Comparison of ENCODE assay signal across 9 cellular contexts in the genomic region with DNA sequence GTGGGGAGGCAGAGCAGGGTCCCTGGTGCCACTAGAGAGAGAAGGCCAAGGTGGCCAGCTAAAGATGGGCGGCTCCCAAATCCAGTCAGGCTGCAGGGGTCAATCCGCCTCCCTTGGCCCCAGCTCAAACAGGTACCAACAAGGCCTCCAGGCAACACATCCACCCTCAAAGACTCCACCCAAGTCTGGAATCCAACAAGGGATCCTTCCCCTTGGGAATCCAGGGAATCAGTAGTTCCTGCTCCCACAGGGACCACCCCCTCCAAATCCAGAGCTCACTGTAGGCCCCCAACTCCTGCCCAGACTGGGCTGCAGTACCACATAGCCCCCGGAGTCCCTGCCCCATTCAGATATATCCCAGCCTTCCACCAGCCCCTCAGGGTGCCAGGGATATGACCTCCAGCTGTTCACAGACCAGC. TPM values are rescaled to one million over a fixed set of nuclear protein-coding genes. Genes with fewer than 3 reads are reported as not detected.
DNase-seq lines count a peak whose midpoint lies in the region; ATAC-seq and TF ChIP-seq lines count a peak whose summit lies in the region.
"Had no signal": no experiment of that assay in that cellular context is flagged by ENCODE, and none has a peak within 500 bp of the region (broad histone marks: within the 10 kb centered on the region; RNA-seq: fewer than 3 reads in every experiment).

No MANE protein-coding gene starts in this region.

- peak overlapping the region; percentile 90 for H3K9ac ChIP-seq in SK-N-SH
- peak overlapping the region in 1 of 5 donors; percentile 31 for H3K9ac ChIP-seq in subcutaneous abdominal adipose tissue (ENCODE audit: low read length in 5 of 5)

- H2AFZ ChIP-seq in SK-N-SH (ENCODE audit: low read depth) = no peak overlapping the region

- H3K4me1 ChIP-seq in SK-N-SH (ENCODE audit: control insufficient read depth in 1 of 2, insufficient read depth in 2 of 2, low read depth in 1 of 2, low read length in 1 of 2) (peaks cover 21 to 35% of the 10 kb centered on the region in 2 experiments), adrenal gland (replicated peaks in 1 of 2) (peaks cover 56 to 57% of the 10 kb centered on the region in 2 donors), subcutaneous abdominal adipose tissue (ENCODE audit: control insufficient read depth in 5 of 5, insufficient read depth in 5 of 5, low read length in 5 of 5) (peaks cover 11 to 59% (median 50%) of the 10 kb centered on the region in 5 donors)

- H3K9me3 ChIP-seq in SK-N-SH (no peaks in the 10 kb centered on the region), adrenal gland (replicated peaks in 1 of 3) (no peaks in the 10 kb centered on the region), subcutaneous abdominal adipose tissue (ENCODE audit: control insufficient read depth in 5 of 5, low read length in 5 of 5) (no peaks in the 10 kb centered on the region)

- no peaks in the 10 kb centered on the region for H3K27me3 ChIP-seq in SK-N-SH (ENCODE audit: insufficient read depth)
- H3K27me3 ChIP-seq in adrenal gland = no peaks in the 10 kb centered on the region
- H3K27me3 ChIP-seq in layer of hippocampus (ENCODE audit: control insufficient read depth, insufficient read depth, low read length) = no peaks in the 10 kb centered on the region
- peaks cover 0 to 3% (median 0%) of the 10 kb centered on the region in 5 donors for H3K27me3 ChIP-seq in subcutaneous abdominal adipose tissue (ENCODE audit: control insufficient read depth in 5 of 5, insufficient read depth in 4 of 5, low read length in 5 of 5)

- H3F3A ChIP-seq in SK-N-SH (replicated peaks; ENCODE audit: insufficient read depth) = peaks cover 37% of the 10 kb centered on the region

- peak overlapping the region; percentile 98 for H3K4me2 ChIP-seq in SK-N-SH

- POLR2A ChIA-PET in SK-N-SH (lab: Yijun Ruan, JAX) = interaction anchor here (1.2 kb wide), 1 partner anchor 9 kb away, joined by 5 read pairs; no protein-coding TSS in a partner anchor

- H3K79me2 ChIP-seq in SK-N-SH (ENCODE audit: insufficient read depth) = peaks cover 79% of the 10 kb centered on the region

- H3K9me2 ChIP-seq in SK-N-SH = no peaks in the 10 kb centered on the region

- TF ChIP-seq EP300 in SK-N-SH (IDR thresholded peaks at IDR 0.05; ENCODE audit: borderline replicate concordance in 1 of 2, low read depth in 1 of 2, low read length in 1 of 2) = no peak

- ATAC-seq in SK-N-SH treated with all-trans-retinoic acid at 6 μM for 48 hours (no peak), HG03025 (IDR thresholded peaks at IDR 0.05; ENCODE audit: low FRiP score, unreplicated experiment) (no peak), GM18505 (IDR thresholded peaks at IDR 0.05; ENCODE audit: unreplicated experiment) (no peak)

- TF ChIP-seq CTCF in SK-N-SH (IDR thresholded peaks at IDR 0.05) (no peak), adrenal gland (IDR thresholded peaks at IDR 0.05) (no peak)

- CTCF ChIA-PET in SK-N-SH (lab: Yijun Ruan, JAX) = interaction anchor here (1.0 to 14.8 kb wide), 6 partner anchors 9 to 77 kb away, joined by 3 to 205 read pairs (median 4); partner anchors contain the start of genes PAFAH1B3 and PRR19

- peak overlapping the region; percentile 76 to 89 for H3K4me3 ChIP-seq in SK-N-SH (ENCODE audit: low read depth in 2 of 2, low read length in 1 of 2)
- peak overlapping the region in 1 of 4 donors; percentile 90 for H3K4me3 ChIP-seq in adrenal gland
- peak overlapping the region in 4 of 5 donors; percentile 15 to 82 (median 59) for H3K4me3 ChIP-seq in subcutaneous abdominal adipose tissue (ENCODE audit: low read depth in 1 of 5, low read length in 5 of 5)

- no peak for TF ChIP-seq POLR2A in adrenal gland (IDR thresholded peaks at IDR 0.05)
- TF ChIP-seq POLR2A in GM18505 (IDR thresholded peaks at IDR 0.05; ENCODE audit: borderline replicate concordance, extremely low read depth, insufficient read depth, insufficient read length) = no peak

- H3K27ac ChIP-seq in SK-N-SH (ENCODE audit: low read depth in 2 of 2, low read length in 1 of 2) (peak overlapping the region; percentile 83 to 88), adrenal gland (peak overlapping the region; percentile 60 to 100 (median 99)), layer of hippocampus (ENCODE audit: low read depth, low read length) (peak overlapping the region; percentile 96), subcutaneous abdominal adipose tissue (ENCODE audit: low read depth, low read length) (peak overlapping the region; percentile 44)

- H4K20me1 ChIP-seq in SK-N-SH (ENCODE audit: insufficient read depth) = peaks cover 60% of the 10 kb centered on the region

- TF ChIP-seq RAD21 in SK-N-SH (IDR thresholded peaks at IDR 0.05; ENCODE audit: low read length) = no peak

- 66% methylated on average over 3 of the region's 3 CpGs for WGBS in SK-N-SH (ENCODE audit: low lambda C conversion rate)
- WGBS in adrenal gland, 4 donors = 56 to 76% (median 70%) methylated on average over 3 of the region's 3 CpGs

- intact Hi-C loops in adrenal gland (cut with DNase I) = loop anchor here in 1 of 2 donors (2.0 kb wide), 1 partner anchor 27 kb away; no protein-coding TSS in a partner anchor

- H3K36me3 ChIP-seq in SK-N-SH (replicated peaks in 1 of 2; ENCODE audit: control insufficient read depth in 1 of 2, insufficient read depth in 2 of 2, low read length in 1 of 2) = peaks cover 10 to 20% of the 10 kb centered on the region in 2 experiments
- H3K36me3 ChIP-seq in adrenal gland (replicated peaks in 1 of 2) = peaks cover 0 to 20% of the 10 kb centered on the region in 2 donors
- H3K36me3 ChIP-seq in subcutaneous abdominal adipose tissue (ENCODE audit: control insufficient read depth in 5 of 5, insufficient read depth in 5 of 5, low read length in 5 of 5) = peaks cover 0 to 26% (median 18%) of the 10 kb centered on the region in 5 donors

- no peak for DNase-seq in SK-N-SH
- peak in 1 of 7 donors; percentile 26 for DNase-seq in adrenal gland
- no peak for DNase-seq in cerebellar cortex (ENCODE audit: low spot score)
- DNase-seq: NCI-H345 had no signal

TF ChIP-seq in SK-N-SH, 30 proteins besides CTCF, POLR2A, EP300 and RAD21 (continues in another document):
- no peak for TF ChIP-seq YY1 (IDR thresholded peaks at IDR 0.05; ENCODE audit: low read depth)

TF ChIP-seq in SK-N-SH treated with all-trans-retinoic acid at 6 μM for 48 hours, 23 proteins besides CTCF, POLR2A, EP300 and RAD21 (continues in another document):
- TF ChIP-seq OSR1 (CRISPR knock-in tag; IDR thresholded peaks at IDR 0.05) (no peak), ZFP30 (CRISPR knock-in tag; IDR thresholded peaks at IDR 0.05) (no peak), BACH2 (CRISPR knock-in tag; IDR thresholded peaks at IDR 0.05; ENCODE audit: borderline replicate concordance) (no peak), TSHZ2 (CRISPR knock-in tag; IDR thresholded peaks at IDR 0.05) (no peak), ARNTL (CRISPR knock-in tag; IDR thresholded peaks at IDR 0.05; ENCODE audit: borderline replicate concordance, low read depth) (no peak), ZC3H10 (CRISPR knock-in tag; IDR thresholded peaks at IDR 0.05) (no peak)

RNA-seq across cellular contexts. Expression of gene ERF, which starts 3.3 kb away (rescaled TPM):
- polyA plus RNA-seq in SK-N-SH (2012; rRNA removed) = 89.6 and 94.5 TPM in 2 replicates
- polyA plus RNA-seq in SK-N-SH (2012; cell fraction: cytosol; rRNA removed) = 38.5 and 54.1 TPM in 2 replicates
- polyA plus RNA-seq in SK-N-SH (2012; cell fraction: nucleus; rRNA removed) = 101 and 184 TPM in 2 replicates
- total RNA-seq in adrenal gland = 10 to 100 TPM; 27.0 to 71.2 (median 55.1) TPM
- polyA plus RNA-seq in adrenal gland = 100 to 1,000 TPM in 1 of 3 donors, 10 to 100 TPM in 2; 14.3 to 147 (median 44.1) TPM

RNA-seq across cellular contexts. Expression of gene GSK3A, which starts 9.2 kb away (rescaled TPM):
- 42.1 and 47.2 TPM in 2 replicates for polyA plus RNA-seq in SK-N-SH (2012; rRNA removed)
- 26.1 and 35.6 TPM in 2 replicates for polyA plus RNA-seq in SK-N-SH (2012; cell fraction: cytosol; rRNA removed)
- 27.6 and 44.6 TPM in 2 replicates for polyA plus RNA-seq in SK-N-SH (2012; cell fraction: nucleus; rRNA removed)
- total RNA-seq in adrenal gland = 10 to 100 TPM; 19.5 to 61.9 (median 45.1) TPM
- polyA plus RNA-seq in adrenal gland = 10 to 100 TPM; 51.0 to 94.9 (median 65.5) TPM

RNA-seq across cellular contexts. Expression of gene CIC, which starts 17.5 kb away (rescaled TPM):
- polyA plus RNA-seq in SK-N-SH (2012; rRNA removed) (8.6 and 16.9 TPM in 2 replicates), adrenal gland (100 to 1,000 TPM in 1 of 3 donors, 10 to 100 TPM in 2; 13.3 to 171 (median 61.7) TPM)
- 7.7 and 12.5 TPM in 2 replicates for polyA plus RNA-seq in SK-N-SH (2012; cell fraction: cytosol; rRNA removed)
- 67.2 and 121 TPM in 2 replicates for polyA plus RNA-seq in SK-N-SH (2012; cell fraction: nucleus; rRNA removed)
- total RNA-seq in adrenal gland = 100 to 1,000 TPM in 1 of 8 donors, 10 to 100 TPM in 7; 48.7 to 119 (median 72.7) TPM

RNA-seq across cellular contexts. Expression of gene ZNF526, which starts 31.5 kb away (rescaled TPM):
- polyA plus RNA-seq in SK-N-SH (2012; rRNA removed) (3.5 and 4.0 TPM in 2 replicates), adrenal gland (1 to 10 TPM; 2.0 to 5.1 (median 2.9) TPM)
- 1.7 and 2.6 TPM in 2 replicates for polyA plus RNA-seq in SK-N-SH (2012; cell fraction: cytosol; rRNA removed)
- 3.4 and 4.3 TPM in 2 replicates for polyA plus RNA-seq in SK-N-SH (2012; cell fraction: nucleus; rRNA removed)
- total RNA-seq in adrenal gland = 10 to 100 TPM in 2 of 8 donors, 1 to 10 TPM in 6; 4.2 to 12.5 (median 9.0) TPM

RNA-seq across cellular contexts. Expression of gene DEDD2, which starts 34.1 kb away (rescaled TPM):
- polyA plus RNA-seq in SK-N-SH (2012; rRNA removed) (30.2 and 31.1 TPM in 2 replicates), adrenal gland (10 to 100 TPM; 26.0 to 39.9 (median 26.2) TPM)
- polyA plus RNA-seq in SK-N-SH (2012; cell fraction: cytosol; rRNA removed) = 15.7 and 23.9 TPM in 2 replicates
- 29.2 and 30.8 TPM in 2 replicates for polyA plus RNA-seq in SK-N-SH (2012; cell fraction: nucleus; rRNA removed)
- total RNA-seq in adrenal gland = 10 to 100 TPM; 27.1 to 54.8 (median 33.5) TPM

Comparison
In these comparisons a context has a peak if more than half of its experiments do, and no peak if none do; other contexts are left out.
1. H3K27ac ChIP-seq: peak in every context shown above with its lines; median percentile 99 in adrenal gland; 96 in layer of hippocampus; 86 in SK-N-SH; 44 in subcutaneous abdominal adipose tissue.